In the genomic region with DNA sequence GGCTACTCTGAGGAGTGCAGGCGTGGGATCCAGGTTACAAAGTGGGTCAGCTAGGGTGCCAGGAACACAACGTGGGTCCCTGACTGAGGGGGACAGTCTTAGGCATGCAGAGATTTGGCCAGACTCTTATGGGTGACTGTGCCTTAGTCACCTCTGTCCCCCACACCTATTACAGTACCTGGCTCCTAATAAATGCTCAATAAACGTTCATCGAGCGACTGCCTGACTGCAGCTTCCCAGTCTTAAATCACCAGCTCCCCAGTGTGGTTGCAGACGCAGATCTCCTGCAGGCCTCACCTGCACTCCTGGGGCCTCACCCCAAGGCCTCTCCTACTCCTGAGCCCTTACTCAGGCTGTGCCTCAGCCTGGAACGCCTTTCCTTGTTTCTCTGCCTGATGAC, we compare ENCODE assay signal across 19 cellular contexts. TPM values are rescaled to one million over a fixed set of nuclear protein-coding genes. Genes with fewer than 3 reads are reported as not detected.
A peak's percentile ranks its signal among the peaks of the same experiment; 100 is the strongest.
DNase-seq lines count a peak whose midpoint lies in the region; ATAC-seq and TF ChIP-seq lines count a peak whose summit lies in the region.
"Had no signal": no experiment of that assay in that cellular context is flagged by ENCODE, and none has a peak within 500 bp of the region (broad histone marks: within the 10 kb centered on the region; RNA-seq: fewer than 3 reads in every experiment).

No MANE protein-coding gene starts in this region.

- no peaks in the 10 kb centered on the region for H3K9me2 ChIP-seq in neural cell (ENCODE audit: insufficient read depth, low read length)

- no peaks in the 10 kb centered on the region for H3K9me3 Mint-ChIP-seq in T-helper 1 cell treated with Interleukin-12 subunit alpha and Interleukin-12 subunit beta and Interleukin-4 antibody, amounts not matched to agents 30 μg/mL and 1 μg/mL, for 36 hours
- H3K9me3 Mint-ChIP-seq in CD8-positive, alpha-beta T cell, result no peaks in the 10 kb centered on the region
- no peaks in the 10 kb centered on the region for H3K9me3 Mint-ChIP-seq in activated T-helper 2 cell treated with anti-CD3 and anti-CD28 coated beads, Interferon-gamma antibody, Interleukin-2, Interleukin-4, amounts not matched to agents 10 μg/mL and 5 μg/mL and 100 μg/mL, durations not matched to agents 14 hours and 24 hours and 36 hours
- H3K9me3 Mint-ChIP-seq: HFFc6; stimulated activated naive CD8-positive, alpha-beta T cell treated with anti-CD3 and anti-CD28 coated beads, Interleukin-15, Interleukin-2, amounts not matched to agents 100 ng/mL and 50 ng/mL, for 24 hours; type B pancreatic cell had no signal

- H3K9ac ChIP-seq in neural cell (ENCODE audit: low read length), result peak overlapping the region; percentile 46

- peaks cover 30% of the 10 kb centered on the region for H3K4me1 ChIP-seq in CD8-positive, alpha-beta T cell (ENCODE audit: insufficient read depth, low read length)

- peaks cover 14% of the 10 kb centered on the region for H3K36me3 Mint-ChIP-seq in T-helper 1 cell treated with Interleukin-12 subunit alpha and Interleukin-12 subunit beta and Interleukin-4 antibody, amounts not matched to agents 30 μg/mL and 1 μg/mL, for 36 hours (ENCODE audit: low read depth)
- H3K36me3 Mint-ChIP-seq in CD8-positive, alpha-beta T cell, result peaks cover 12% of the 10 kb centered on the region
- H3K36me3 Mint-ChIP-seq in activated T-helper 2 cell treated with anti-CD3 and anti-CD28 coated beads, Interferon-gamma antibody, Interleukin-2, Interleukin-4, amounts not matched to agents 10 μg/mL and 5 μg/mL and 100 μg/mL, durations not matched to agents 14 hours and 24 hours and 36 hours (ENCODE audit: low read depth), result peaks cover 11% of the 10 kb centered on the region
- H3K36me3 Mint-ChIP-seq: type B pancreatic cell had no signal

- H3K27me3 Mint-ChIP-seq in T-helper 1 cell treated with Interleukin-12 subunit alpha and Interleukin-12 subunit beta and Interleukin-4 antibody, amounts not matched to agents 30 μg/mL and 1 μg/mL, for 36 hours (ENCODE audit: low read depth), result no peaks in the 10 kb centered on the region
- no peaks in the 10 kb centered on the region for H3K27me3 Mint-ChIP-seq in CD8-positive, alpha-beta T cell (ENCODE audit: low read depth)
- no peaks in the 10 kb centered on the region for H3K27me3 Mint-ChIP-seq in activated T-helper 2 cell treated with anti-CD3 and anti-CD28 coated beads, Interferon-gamma antibody, Interleukin-2, Interleukin-4, amounts not matched to agents 10 μg/mL and 5 μg/mL and 100 μg/mL, durations not matched to agents 14 hours and 24 hours and 36 hours (ENCODE audit: low read depth)
- H3K27me3 Mint-ChIP-seq: stimulated activated naive CD8-positive, alpha-beta T cell treated with anti-CD3 and anti-CD28 coated beads, Interleukin-15, Interleukin-2, amounts not matched to agents 100 ng/mL and 50 ng/mL, for 24 hours; type B pancreatic cell had no signal

- peak overlapping the region; percentile 56 for H3K27ac Mint-ChIP-seq in T-helper 1 cell treated with Interleukin-12 subunit alpha and Interleukin-12 subunit beta and Interleukin-4 antibody, amounts not matched to agents 30 μg/mL and 1 μg/mL, for 36 hours
- peak overlapping the region; percentile 94 for H3K27ac Mint-ChIP-seq in CD8-positive, alpha-beta T cell
- peak overlapping the region; percentile 5 for H3K27ac Mint-ChIP-seq in activated T-helper 2 cell treated with anti-CD3 and anti-CD28 coated beads, Interferon-gamma antibody, Interleukin-2, Interleukin-4, amounts not matched to agents 10 μg/mL and 5 μg/mL and 100 μg/mL, durations not matched to agents 14 hours and 24 hours and 36 hours
- H3K27ac Mint-ChIP-seq: HFFc6; stimulated activated naive CD8-positive, alpha-beta T cell treated with anti-CD3 and anti-CD28 coated beads, Interleukin-15, Interleukin-2, amounts not matched to agents 100 ng/mL and 50 ng/mL, for 24 hours; type B pancreatic cell had no signal

- no peak overlapping the region for H3K4me3 ChIP-seq in CD8-positive, alpha-beta T cell (ENCODE audit: low read depth, low read length)
- peak overlapping the region; percentile 37 for H3K4me3 ChIP-seq in neural cell (ENCODE audit: low read length)
- H3K4me3 ChIP-seq: cardiac muscle cell, sigmoid colon, SJCRH30 had no signal

- intact Hi-C loops in CD8-positive, alpha-beta T cell (cut with DNase I, micrococcal nuclease), result loop anchor here (5.0 to 10.0 kb wide), 6 partner anchors 83 to 766 kb away; partner anchors contain the start of genes NPTXR (in 2 of the 2), ATF4 (in 1 of the 2), CBX6 (in 1 of the 2) and CBX7 (in 1 of the 2)
- intact Hi-C loops in activated T-helper 2 cell treated with anti-CD3 and anti-CD28 coated beads, Interferon-gamma antibody, Interleukin-2, Interleukin-4, amounts not matched to agents 10 μg/mL and 5 μg/mL and 100 μg/mL, durations not matched to agents 14 hours and 24 hours and 36 hours (cut with micrococcal nuclease), result loop anchor here (5.0 to 10.0 kb wide), 4 partner anchors 33 to 336 kb away; partner anchors contain the start of genes APOBEC3H, CBX6 and DNAL4

- no peaks in the 10 kb centered on the region for H3F3A ChIP-seq in neural cell (ENCODE audit: insufficient read depth, low read length, poor library complexity, severe bottlenecking)

- no peaks in the 10 kb centered on the region for H3K9me3 ChIP-seq in CD8-positive, alpha-beta T cell (ENCODE audit: low read length)
- H3K9me3 ChIP-seq in neural cell (ENCODE audit: low read length), result no peaks in the 10 kb centered on the region
- H3K9me3 ChIP-seq: sigmoid colon, SJCRH30 had no signal

- ATAC-seq in CD8-positive, alpha-beta T cell, result no peak
- ATAC-seq in GM21576 (IDR thresholded peaks at IDR 0.05; ENCODE audit: unreplicated experiment) (no peak), GM19455 (IDR thresholded peaks at IDR 0.05; ENCODE audit: unreplicated experiment) (no peak)

- DNase-seq in T-helper 1 cell (no peak), CD1c-positive myeloid dendritic cell (ENCODE audit: extremely low spot score) (no peak)
- no peak for DNase-seq in CD8-positive, alpha-beta T cell
- DNase-seq in activated T-helper 2 cell treated with anti-CD3 and anti-CD28 coated beads, Interferon-gamma antibody, Interleukin-2, Interleukin-4, amounts not matched to agents 10 μg/mL and 5 μg/mL and 100 μg/mL, durations not matched to agents 14 hours and 24 hours and 36 hours (ENCODE audit: low spot score), result no peak
- DNase-seq: AML-193, amygdala, HFFc6, NCI-H446 treated with DMSO at 0.1 percent for 48 hours, posterior cingulate gyrus, sigmoid colon, SJCRH30 had no signal

- H3K4me3 Mint-ChIP-seq in T-helper 1 cell treated with Interleukin-12 subunit alpha and Interleukin-12 subunit beta and Interleukin-4 antibody, amounts not matched to agents 30 μg/mL and 1 μg/mL, for 36 hours, result peak overlapping the region; percentile 42
- H3K4me3 Mint-ChIP-seq in CD8-positive, alpha-beta T cell, result peak overlapping the region; percentile 76
- no peak overlapping the region for H3K4me3 Mint-ChIP-seq in activated T-helper 2 cell treated with anti-CD3 and anti-CD28 coated beads, Interferon-gamma antibody, Interleukin-2, Interleukin-4, amounts not matched to agents 10 μg/mL and 5 μg/mL and 100 μg/mL, durations not matched to agents 14 hours and 24 hours and 36 hours (ENCODE audit: low read depth)
- H3K4me3 Mint-ChIP-seq: HFFc6, type B pancreatic cell had no signal

- H3K27ac ChIP-seq in CD8-positive, alpha-beta T cell (ENCODE audit: low read depth, low read length), result peak overlapping the region; percentile 41
- peak overlapping the region; percentile 87 for H3K27ac ChIP-seq in neural cell (ENCODE audit: low read length)
- H3K27ac ChIP-seq: 22Rv1, cardiac muscle cell, sigmoid colon, SJCRH30 had no signal

- no peak for TF ChIP-seq RAD21 in neural cell (conservative IDR thresholded peaks at IDR 0.05)

- no peaks in the 10 kb centered on the region for H4K20me1 ChIP-seq in neural cell (ENCODE audit: insufficient read depth)

- CTCF ChIA-PET in CD8-positive, alpha-beta T cell (lab: Charles Lee), result interaction anchor here (0.6 to 3.5 kb wide), 10 partner anchors 9 to 110 kb away, joined by 3 to 27 read pairs (median 5); no protein-coding TSS in a partner anchor

- peaks cover 5% of the 10 kb centered on the region for H3K36me3 ChIP-seq in CD8-positive, alpha-beta T cell (ENCODE audit: insufficient read depth, low read length)
- H3K36me3 ChIP-seq in neural cell (ENCODE audit: insufficient read depth, low read length), result no peaks in the 10 kb centered on the region
- H3K36me3 ChIP-seq: cardiac muscle cell, sigmoid colon, SJCRH30 had no signal

- no peak overlapping the region for H3K4me2 ChIP-seq in neural cell (ENCODE audit: low read length)

- peaks cover 29% of the 10 kb centered on the region for H3K4me1 Mint-ChIP-seq in T-helper 1 cell treated with Interleukin-12 subunit alpha and Interleukin-12 subunit beta and Interleukin-4 antibody, amounts not matched to agents 30 μg/mL and 1 μg/mL, for 36 hours (ENCODE audit: low read depth)
- peaks cover 35% of the 10 kb centered on the region for H3K4me1 Mint-ChIP-seq in CD8-positive, alpha-beta T cell (ENCODE audit: low read depth)
- H3K4me1 Mint-ChIP-seq in activated T-helper 2 cell treated with anti-CD3 and anti-CD28 coated beads, Interferon-gamma antibody, Interleukin-2, Interleukin-4, amounts not matched to agents 10 μg/mL and 5 μg/mL and 100 μg/mL, durations not matched to agents 14 hours and 24 hours and 36 hours (ENCODE audit: low read depth), result peaks cover 27% of the 10 kb centered on the region

- H3K27me3 ChIP-seq in CD8-positive, alpha-beta T cell (ENCODE audit: insufficient read depth, low read length), result no peaks in the 10 kb centered on the region
- no peaks in the 10 kb centered on the region for H3K27me3 ChIP-seq in neural cell (ENCODE audit: insufficient read depth, low read depth, low read length)
- H3K27me3 ChIP-seq: cardiac muscle cell, sigmoid colon, SJCRH30 had no signal

- TF ChIP-seq EP300 in neural cell (conservative IDR thresholded peaks at IDR 0.05; ENCODE audit: poor library complexity, severe bottlenecking), result no peak

- POLR2A ChIA-PET in CD8-positive, alpha-beta T cell (lab: Charles Lee), result interaction anchor here (0.6 to 16.5 kb wide), 7 partner anchors 9 to 257 kb away, joined by 3 to 589 read pairs (median 6); partner anchors contain the start of genes GTPBP1 and NPTXR

- TF ChIP-seq CTCF in CD8-positive, alpha-beta T cell (IDR thresholded peaks at IDR 0.05), result no peak
- TF ChIP-seq CTCF in neural cell (IDR thresholded peaks at IDR 0.05; ENCODE audit: poor library complexity, severe bottlenecking), result no peak

- H3K79me2 ChIP-seq in neural cell (replicated peaks; ENCODE audit: insufficient read depth, low read length), result peaks cover 14% of the 10 kb centered on the region

- H2AFZ ChIP-seq in neural cell (ENCODE audit: low read depth, low read length), result no peak overlapping the region

RNA-seq across cellular contexts. Expression of gene SUN2, which starts 3.2 kb away (rescaled TPM):
- 100 to 1,000 TPM; 431 to 454 TPM for total RNA-seq in CD8-positive, alpha-beta T cell
- 121 and 123 TPM in 2 replicates for total RNA-seq in activated T-helper 2 cell treated with anti-CD3 and anti-CD28 coated beads, Interferon-gamma antibody, Interleukin-2, Interleukin-4, amounts not matched to agents 10 μg/mL and 5 μg/mL and 100 μg/mL, durations not matched to agents 14 hours and 24 hours and 36 hours
- polyA plus RNA-seq in neural cell, result 156 and 172 TPM in 2 replicates
- polyA minus RNA-seq in neural cell, result 111 and 142 TPM in 2 replicates

RNA-seq across cellular contexts. Expression of gene DNAL4, which starts 34.9 kb away (rescaled TPM):
- total RNA-seq in CD8-positive, alpha-beta T cell, result 1 to 10 TPM; 2.5 to 3.6 TPM
- total RNA-seq in activated T-helper 2 cell treated with anti-CD3 and anti-CD28 coated beads, Interferon-gamma antibody, Interleukin-2, Interleukin-4, amounts not matched to agents 10 μg/mL and 5 μg/mL and 100 μg/mL, durations not matched to agents 14 hours and 24 hours and 36 hours, result 4.7 and 6.1 TPM in 2 replicates
- polyA plus RNA-seq in neural cell, result 94.4 and 95.0 TPM in 2 replicates
- 31.5 and 35.8 TPM in 2 replicates for polyA minus RNA-seq in neural cell

RNA-seq across cellular contexts. Expression of gene GTPBP1, which starts 53.3 kb away (rescaled TPM):
- total RNA-seq in CD8-positive, alpha-beta T cell, result 100 to 1,000 TPM; 341 to 346 TPM
- 101 and 106 TPM in 2 replicates for total RNA-seq in activated T-helper 2 cell treated with anti-CD3 and anti-CD28 coated beads, Interferon-gamma antibody, Interleukin-2, Interleukin-4, amounts not matched to agents 10 μg/mL and 5 μg/mL and 100 μg/mL, durations not matched to agents 14 hours and 24 hours and 36 hours
- 31.9 TPM in 2 replicates for polyA plus RNA-seq in neural cell
- polyA minus RNA-seq in neural cell, result 65.1 and 69.4 TPM in 2 replicates

RNA-seq across cellular contexts. Expression of gene JOSD1, which starts 58.3 kb away (rescaled TPM):
- total RNA-seq in CD8-positive, alpha-beta T cell, result 100 to 1,000 TPM; 364 to 375 TPM
- total RNA-seq in activated T-helper 2 cell treated with anti-CD3 and anti-CD28 coated beads, Interferon-gamma antibody, Interleukin-2, Interleukin-4, amounts not matched to agents 10 μg/mL and 5 μg/mL and 100 μg/mL, durations not matched to agents 14 hours and 24 hours and 36 hours, result 101 and 105 TPM in 2 replicates
- polyA plus RNA-seq in neural cell, result 63.5 and 71.3 TPM in 2 replicates
- 65.4 and 77.4 TPM in 2 replicates for polyA minus RNA-seq in neural cell

Comparison
In these comparisons a context has a peak if more than half of its experiments do, and no peak if none do; other contexts are left out.
1. H3K27ac Mint-ChIP-seq: peak in every context shown above with its lines; median percentile 94 in CD8-positive, alpha-beta T cell; 56 in T-helper 1 cell treated with Interleukin-12 subunit alpha and Interleukin-12 subunit beta and Interleukin-4 antibody, amounts not matched to agents 30 μg/mL and 1 μg/mL, for 36 hours; 5 in activated T-helper 2 cell treated with anti-CD3 and anti-CD28 coated beads, Interferon-gamma antibody, Interleukin-2, Interleukin-4, amounts not matched to agents 10 μg/mL and 5 μg/mL and 100 μg/mL, durations not matched to agents 14 hours and 24 hours and 36 hours.